1 cellular context compared by ENCODE assay signal in the genomic region with DNA sequence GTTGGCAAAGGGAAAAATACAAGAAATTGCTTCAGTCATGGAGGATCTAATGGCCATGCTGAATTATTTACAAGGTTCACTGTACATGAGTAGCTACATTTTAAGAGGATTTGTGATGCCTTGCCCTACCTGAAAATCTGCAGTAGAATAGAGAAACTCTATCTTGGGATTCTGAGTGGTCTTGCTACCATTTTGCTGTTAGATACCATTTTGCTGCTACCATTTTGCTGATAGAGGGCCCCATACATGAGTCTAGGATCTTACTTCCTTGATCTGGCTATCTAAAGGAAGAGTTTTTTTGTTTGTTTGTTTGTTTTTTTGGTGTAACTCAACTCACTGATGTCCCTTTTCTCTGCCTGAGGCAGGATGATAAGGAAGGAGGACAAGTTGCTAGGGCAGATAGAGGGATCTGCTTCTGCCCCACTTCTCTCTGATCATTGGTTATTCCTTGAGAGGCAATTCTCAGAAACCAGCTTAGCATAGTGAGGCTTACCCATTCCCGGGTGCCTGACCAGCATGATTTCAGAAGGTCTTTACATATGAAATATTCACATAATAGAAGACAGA.
A peak's percentile ranks its signal among the peaks of the same experiment; 100 is the strongest.
TF ChIP-seq lines count a peak whose summit lies in the region.

No MANE protein-coding gene starts in this region.

TF ChIP-seq in K562, 482 proteins besides CTCF, POLR2A, EP300 and RAD21 (continued from another document and continues in another):
- TF ChIP-seq, protein P1, sequence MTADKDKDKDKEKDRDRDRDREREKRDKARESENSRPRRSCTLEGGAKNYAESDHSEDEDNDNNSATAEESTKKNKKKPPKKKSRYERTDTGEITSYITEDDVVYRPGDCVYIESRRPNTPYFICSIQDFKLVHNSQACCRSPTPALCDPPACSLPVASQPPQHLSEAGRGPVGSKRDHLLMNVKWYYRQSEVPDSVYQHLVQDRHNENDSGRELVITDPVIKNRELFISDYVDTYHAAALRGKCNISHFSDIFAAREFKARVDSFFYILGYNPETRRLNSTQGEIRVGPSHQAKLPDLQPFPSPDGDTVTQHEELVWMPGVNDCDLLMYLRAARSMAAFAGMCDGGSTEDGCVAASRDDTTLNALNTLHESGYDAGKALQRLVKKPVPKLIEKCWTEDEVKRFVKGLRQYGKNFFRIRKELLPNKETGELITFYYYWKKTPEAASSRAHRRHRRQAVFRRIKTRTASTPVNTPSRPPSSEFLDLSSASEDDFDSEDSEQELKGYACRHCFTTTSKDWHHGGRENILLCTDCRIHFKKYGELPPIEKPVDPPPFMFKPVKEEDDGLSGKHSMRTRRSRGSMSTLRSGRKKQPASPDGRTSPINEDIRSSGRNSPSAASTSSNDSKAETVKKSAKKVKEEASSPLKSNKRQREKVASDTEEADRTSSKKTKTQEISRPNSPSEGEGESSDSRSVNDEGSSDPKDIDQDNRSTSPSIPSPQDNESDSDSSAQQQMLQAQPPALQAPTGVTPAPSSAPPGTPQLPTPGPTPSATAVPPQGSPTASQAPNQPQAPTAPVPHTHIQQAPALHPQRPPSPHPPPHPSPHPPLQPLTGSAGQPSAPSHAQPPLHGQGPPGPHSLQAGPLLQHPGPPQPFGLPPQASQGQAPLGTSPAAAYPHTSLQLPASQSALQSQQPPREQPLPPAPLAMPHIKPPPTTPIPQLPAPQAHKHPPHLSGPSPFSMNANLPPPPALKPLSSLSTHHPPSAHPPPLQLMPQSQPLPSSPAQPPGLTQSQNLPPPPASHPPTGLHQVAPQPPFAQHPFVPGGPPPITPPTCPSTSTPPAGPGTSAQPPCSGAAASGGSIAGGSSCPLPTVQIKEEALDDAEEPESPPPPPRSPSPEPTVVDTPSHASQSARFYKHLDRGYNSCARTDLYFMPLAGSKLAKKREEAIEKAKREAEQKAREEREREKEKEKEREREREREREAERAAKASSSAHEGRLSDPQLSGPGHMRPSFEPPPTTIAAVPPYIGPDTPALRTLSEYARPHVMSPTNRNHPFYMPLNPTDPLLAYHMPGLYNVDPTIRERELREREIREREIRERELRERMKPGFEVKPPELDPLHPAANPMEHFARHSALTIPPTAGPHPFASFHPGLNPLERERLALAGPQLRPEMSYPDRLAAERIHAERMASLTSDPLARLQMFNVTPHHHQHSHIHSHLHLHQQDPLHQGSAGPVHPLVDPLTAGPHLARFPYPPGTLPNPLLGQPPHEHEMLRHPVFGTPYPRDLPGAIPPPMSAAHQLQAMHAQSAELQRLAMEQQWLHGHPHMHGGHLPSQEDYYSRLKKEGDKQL (CRISPR knock-in tag; IDR thresholded peaks at IDR 0.05; ENCODE audit: borderline replicate concordance) = no peak
- no peak for TF ChIP-seq CBX2 (IDR thresholded peaks at IDR 0.05; ENCODE audit: insufficient read depth, low read length, poor library complexity, severe bottlenecking)
- TF ChIP-seq MAZ (CRISPR knock-in tag; conservative IDR thresholded peaks at IDR 0.05 in 1 of 2, IDR thresholded peaks at IDR 0.05 in 1 of 2) = no peak
- no peak for TF ChIP-seq SNIP1 (IDR thresholded peaks at IDR 0.05; ENCODE audit: low read depth)
- no peak for TF ChIP-seq CAMTA2 (CRISPR knock-in tag; conservative IDR thresholded peaks at IDR 0.05)
- TF ChIP-seq, protein P2, sequence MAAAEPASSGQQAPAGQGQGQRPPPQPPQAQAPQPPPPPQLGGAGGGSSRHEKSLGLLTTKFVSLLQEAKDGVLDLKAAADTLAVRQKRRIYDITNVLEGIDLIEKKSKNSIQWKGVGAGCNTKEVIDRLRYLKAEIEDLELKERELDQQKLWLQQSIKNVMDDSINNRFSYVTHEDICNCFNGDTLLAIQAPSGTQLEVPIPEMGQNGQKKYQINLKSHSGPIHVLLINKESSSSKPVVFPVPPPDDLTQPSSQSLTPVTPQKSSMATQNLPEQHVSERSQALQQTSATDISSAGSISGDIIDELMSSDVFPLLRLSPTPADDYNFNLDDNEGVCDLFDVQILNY (CRISPR knock-in tag; IDR thresholded peaks at IDR 0.05) = no peak
- no peak for TF ChIP-seq TOE1 (IDR thresholded peaks at IDR 0.05; ENCODE audit: borderline replicate concordance)
- TF ChIP-seq TOE1 (CRISPR knock-in tag; IDR thresholded peaks at IDR 0.05; ENCODE audit: borderline replicate concordance, low read depth) = no peak
- TF ChIP-seq, protein P3, sequence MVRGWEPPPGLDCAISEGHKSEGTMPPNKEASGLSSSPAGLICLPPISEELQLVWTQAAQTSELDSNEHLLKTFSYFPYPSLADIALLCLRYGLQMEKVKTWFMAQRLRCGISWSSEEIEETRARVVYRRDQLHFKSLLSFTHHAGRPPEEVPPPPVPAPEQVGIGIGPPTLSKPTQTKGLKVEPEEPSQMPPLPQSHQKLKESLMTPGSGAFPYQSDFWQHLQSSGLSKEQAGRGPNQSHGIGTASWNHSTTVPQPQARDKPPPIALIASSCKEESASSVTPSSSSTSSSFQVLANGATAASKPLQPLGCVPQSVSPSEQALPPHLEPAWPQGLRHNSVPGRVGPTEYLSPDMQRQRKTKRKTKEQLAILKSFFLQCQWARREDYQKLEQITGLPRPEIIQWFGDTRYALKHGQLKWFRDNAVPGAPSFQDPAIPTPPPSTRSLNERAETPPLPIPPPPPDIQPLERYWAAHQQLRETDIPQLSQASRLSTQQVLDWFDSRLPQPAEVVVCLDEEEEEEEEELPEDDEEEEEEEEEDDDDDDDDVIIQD (CRISPR knock-in tag; IDR thresholded peaks at IDR 0.05) = no peak
- no peak for TF ChIP-seq TAF15 (IDR thresholded peaks at IDR 0.05; ENCODE audit: low read depth, low read length)
- no peak for TF ChIP-seq ZNF232 (CRISPR knock-in tag; IDR thresholded peaks at IDR 0.05)
- TF ChIP-seq, protein P4, sequence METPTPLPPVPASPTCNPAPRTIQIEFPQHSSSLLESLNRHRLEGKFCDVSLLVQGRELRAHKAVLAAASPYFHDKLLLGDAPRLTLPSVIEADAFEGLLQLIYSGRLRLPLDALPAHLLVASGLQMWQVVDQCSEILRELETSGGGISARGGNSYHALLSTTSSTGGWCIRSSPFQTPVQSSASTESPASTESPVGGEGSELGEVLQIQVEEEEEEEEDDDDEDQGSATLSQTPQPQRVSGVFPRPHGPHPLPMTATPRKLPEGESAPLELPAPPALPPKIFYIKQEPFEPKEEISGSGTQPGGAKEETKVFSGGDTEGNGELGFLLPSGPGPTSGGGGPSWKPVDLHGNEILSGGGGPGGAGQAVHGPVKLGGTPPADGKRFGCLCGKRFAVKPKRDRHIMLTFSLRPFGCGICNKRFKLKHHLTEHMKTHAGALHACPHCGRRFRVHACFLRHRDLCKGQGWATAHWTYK (CRISPR knock-in tag; IDR thresholded peaks at IDR 0.05) = no peak
- TF ChIP-seq ZSCAN29 (IDR thresholded peaks at IDR 0.05) = no peak
- TF ChIP-seq, protein P5, sequence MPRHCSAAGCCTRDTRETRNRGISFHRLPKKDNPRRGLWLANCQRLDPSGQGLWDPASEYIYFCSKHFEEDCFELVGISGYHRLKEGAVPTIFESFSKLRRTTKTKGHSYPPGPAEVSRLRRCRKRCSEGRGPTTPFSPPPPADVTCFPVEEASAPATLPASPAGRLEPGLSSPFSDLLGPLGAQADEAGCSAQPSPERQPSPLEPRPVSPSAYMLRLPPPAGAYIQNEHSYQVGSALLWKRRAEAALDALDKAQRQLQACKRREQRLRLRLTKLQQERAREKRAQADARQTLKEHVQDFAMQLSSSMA (CRISPR knock-in tag; IDR thresholded peaks at IDR 0.05) = no peak
- TF ChIP-seq CEBPB (tag; IDR thresholded peaks at IDR 0.05) = no peak
- no peak for TF ChIP-seq DNMT1 (IDR thresholded peaks at IDR 0.05)
- TF ChIP-seq HDAC3 (IDR thresholded peaks at IDR 0.05; ENCODE audit: borderline replicate concordance, partially characterized antibody) = peak; percentile 69
- 0 out of 4 replicates have a peak, but pooled peaks of 1 of the 2 experiments have one; percentile 23 for TF ChIP-seq TBL1XR1 (IDR thresholded peaks at IDR 0.05; ENCODE audit: low read length in 2 of 2)
- no peak for TF ChIP-seq SMARCB1 (IDR thresholded peaks at IDR 0.05; ENCODE audit: insufficient read length, low read depth)
- no peak for TF ChIP-seq ZFP1 (CRISPR knock-in tag; IDR thresholded peaks at IDR 0.05)
- TF ChIP-seq ETV6 (IDR thresholded peaks at IDR 0.05; ENCODE audit: borderline replicate concordance in 1 of 2, low read depth in 2 of 2, low read length in 1 of 2) = no peak
- no peak for TF ChIP-seq ETV6 (CRISPR knock-in tag; IDR thresholded peaks at IDR 0.05; ENCODE audit: borderline replicate concordance)
- TF ChIP-seq ARNT (IDR thresholded peaks at IDR 0.05) = no peak
- TF ChIP-seq ZNF134 (CRISPR knock-in tag; conservative IDR thresholded peaks at IDR 0.05) = no peak
- TF ChIP-seq TCF7 (IDR thresholded peaks at IDR 0.05; ENCODE audit: borderline replicate concordance) = no peak
- peak; percentile 69; the same call in 1 of the 2 replicates for TF ChIP-seq PHB2 (IDR thresholded peaks at IDR 0.05; ENCODE audit: low read depth)
- no peak for TF ChIP-seq ZNF41 (CRISPR knock-in tag; conservative IDR thresholded peaks at IDR 0.05)
- TF ChIP-seq CBFA2T3 (IDR thresholded peaks at IDR 0.05) = peak; percentile 93
- no peak for TF ChIP-seq CBX1 (IDR thresholded peaks at IDR 0.05; ENCODE audit: low read depth)
- TF ChIP-seq, protein P6, sequence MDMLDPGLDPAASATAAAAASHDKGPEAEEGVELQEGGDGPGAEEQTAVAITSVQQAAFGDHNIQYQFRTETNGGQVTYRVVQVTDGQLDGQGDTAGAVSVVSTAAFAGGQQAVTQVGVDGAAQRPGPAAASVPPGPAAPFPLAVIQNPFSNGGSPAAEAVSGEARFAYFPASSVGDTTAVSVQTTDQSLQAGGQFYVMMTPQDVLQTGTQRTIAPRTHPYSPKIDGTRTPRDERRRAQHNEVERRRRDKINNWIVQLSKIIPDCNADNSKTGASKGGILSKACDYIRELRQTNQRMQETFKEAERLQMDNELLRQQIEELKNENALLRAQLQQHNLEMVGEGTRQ (CRISPR knock-in tag; IDR thresholded peaks at IDR 0.05) = no peak
- TF ChIP-seq, protein P7, sequence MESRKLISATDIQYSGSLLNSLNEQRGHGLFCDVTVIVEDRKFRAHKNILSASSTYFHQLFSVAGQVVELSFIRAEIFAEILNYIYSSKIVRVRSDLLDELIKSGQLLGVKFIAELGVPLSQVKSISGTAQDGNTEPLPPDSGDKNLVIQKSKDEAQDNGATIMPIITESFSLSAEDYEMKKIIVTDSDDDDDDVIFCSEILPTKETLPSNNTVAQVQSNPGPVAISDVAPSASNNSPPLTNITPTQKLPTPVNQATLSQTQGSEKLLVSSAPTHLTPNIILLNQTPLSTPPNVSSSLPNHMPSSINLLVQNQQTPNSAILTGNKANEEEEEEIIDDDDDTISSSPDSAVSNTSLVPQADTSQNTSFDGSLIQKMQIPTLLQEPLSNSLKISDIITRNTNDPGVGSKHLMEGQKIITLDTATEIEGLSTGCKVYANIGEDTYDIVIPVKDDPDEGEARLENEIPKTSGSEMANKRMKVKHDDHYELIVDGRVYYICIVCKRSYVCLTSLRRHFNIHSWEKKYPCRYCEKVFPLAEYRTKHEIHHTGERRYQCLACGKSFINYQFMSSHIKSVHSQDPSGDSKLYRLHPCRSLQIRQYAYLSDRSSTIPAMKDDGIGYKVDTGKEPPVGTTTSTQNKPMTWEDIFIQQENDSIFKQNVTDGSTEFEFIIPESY (CRISPR knock-in tag; IDR thresholded peaks at IDR 0.05) = no peak
- TF ChIP-seq, protein P8, sequence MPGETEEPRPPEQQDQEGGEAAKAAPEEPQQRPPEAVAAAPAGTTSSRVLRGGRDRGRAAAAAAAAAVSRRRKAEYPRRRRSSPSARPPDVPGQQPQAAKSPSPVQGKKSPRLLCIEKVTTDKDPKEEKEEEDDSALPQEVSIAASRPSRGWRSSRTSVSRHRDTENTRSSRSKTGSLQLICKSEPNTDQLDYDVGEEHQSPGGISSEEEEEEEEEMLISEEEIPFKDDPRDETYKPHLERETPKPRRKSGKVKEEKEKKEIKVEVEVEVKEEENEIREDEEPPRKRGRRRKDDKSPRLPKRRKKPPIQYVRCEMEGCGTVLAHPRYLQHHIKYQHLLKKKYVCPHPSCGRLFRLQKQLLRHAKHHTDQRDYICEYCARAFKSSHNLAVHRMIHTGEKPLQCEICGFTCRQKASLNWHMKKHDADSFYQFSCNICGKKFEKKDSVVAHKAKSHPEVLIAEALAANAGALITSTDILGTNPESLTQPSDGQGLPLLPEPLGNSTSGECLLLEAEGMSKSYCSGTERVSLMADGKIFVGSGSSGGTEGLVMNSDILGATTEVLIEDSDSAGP (CRISPR knock-in tag; IDR thresholded peaks at IDR 0.05) = no peak
- TF ChIP-seq CBX8 (IDR thresholded peaks at IDR 0.05; ENCODE audit: borderline replicate concordance, extremely low read depth, low read depth, low read length, poor library complexity, severe bottlenecking) = no peak
- no peak for TF ChIP-seq ZNF780A (CRISPR knock-in tag; IDR thresholded peaks at IDR 0.05)
- TF ChIP-seq TCF7L2 (IDR thresholded peaks at IDR 0.05; ENCODE audit: low read depth, low read length) = no peak
- TF ChIP-seq, protein P9, sequence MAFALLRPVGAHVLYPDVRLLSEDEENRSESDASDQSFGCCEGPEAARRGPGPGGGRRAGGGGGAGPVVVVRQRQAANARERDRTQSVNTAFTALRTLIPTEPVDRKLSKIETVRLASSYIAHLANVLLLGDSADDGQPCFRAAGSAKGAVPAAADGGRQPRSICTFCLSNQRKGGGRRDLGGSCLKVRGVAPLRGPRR (CRISPR knock-in tag; IDR thresholded peaks at IDR 0.05) = no peak
- no peak for TF ChIP-seq CHD4 (IDR thresholded peaks at IDR 0.05; ENCODE audit: insufficient read depth, insufficient replicate concordance, low read depth, low read length, poor library complexity, severe bottlenecking)
- no peak for TF ChIP-seq CSDE1 (IDR thresholded peaks at IDR 0.05)
- no peak for TF ChIP-seq NFATC3 (IDR thresholded peaks at IDR 0.05)
- no peak for TF ChIP-seq NFYB (IDR thresholded peaks at IDR 0.05; ENCODE audit: extremely low read depth, insufficient read length)
- TF ChIP-seq, protein P10, sequence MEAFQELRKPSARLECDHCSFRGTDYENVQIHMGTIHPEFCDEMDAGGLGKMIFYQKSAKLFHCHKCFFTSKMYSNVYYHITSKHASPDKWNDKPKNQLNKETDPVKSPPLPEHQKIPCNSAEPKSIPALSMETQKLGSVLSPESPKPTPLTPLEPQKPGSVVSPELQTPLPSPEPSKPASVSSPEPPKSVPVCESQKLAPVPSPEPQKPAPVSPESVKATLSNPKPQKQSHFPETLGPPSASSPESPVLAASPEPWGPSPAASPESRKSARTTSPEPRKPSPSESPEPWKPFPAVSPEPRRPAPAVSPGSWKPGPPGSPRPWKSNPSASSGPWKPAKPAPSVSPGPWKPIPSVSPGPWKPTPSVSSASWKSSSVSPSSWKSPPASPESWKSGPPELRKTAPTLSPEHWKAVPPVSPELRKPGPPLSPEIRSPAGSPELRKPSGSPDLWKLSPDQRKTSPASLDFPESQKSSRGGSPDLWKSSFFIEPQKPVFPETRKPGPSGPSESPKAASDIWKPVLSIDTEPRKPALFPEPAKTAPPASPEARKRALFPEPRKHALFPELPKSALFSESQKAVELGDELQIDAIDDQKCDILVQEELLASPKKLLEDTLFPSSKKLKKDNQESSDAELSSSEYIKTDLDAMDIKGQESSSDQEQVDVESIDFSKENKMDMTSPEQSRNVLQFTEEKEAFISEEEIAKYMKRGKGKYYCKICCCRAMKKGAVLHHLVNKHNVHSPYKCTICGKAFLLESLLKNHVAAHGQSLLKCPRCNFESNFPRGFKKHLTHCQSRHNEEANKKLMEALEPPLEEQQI (IDR thresholded peaks at IDR 0.05) = peak; percentile 74
- no peak for TF ChIP-seq TAF1 (IDR thresholded peaks at IDR 0.05; ENCODE audit: control insufficient read depth, extremely low read depth, insufficient read depth, low read length, severe bottlenecking)
- no peak for TF ChIP-seq MTF1 (CRISPR knock-in tag; IDR thresholded peaks at IDR 0.05; ENCODE audit: borderline replicate concordance)
